ENCODE assay signal across 1 cellular context in the genomic region with DNA sequence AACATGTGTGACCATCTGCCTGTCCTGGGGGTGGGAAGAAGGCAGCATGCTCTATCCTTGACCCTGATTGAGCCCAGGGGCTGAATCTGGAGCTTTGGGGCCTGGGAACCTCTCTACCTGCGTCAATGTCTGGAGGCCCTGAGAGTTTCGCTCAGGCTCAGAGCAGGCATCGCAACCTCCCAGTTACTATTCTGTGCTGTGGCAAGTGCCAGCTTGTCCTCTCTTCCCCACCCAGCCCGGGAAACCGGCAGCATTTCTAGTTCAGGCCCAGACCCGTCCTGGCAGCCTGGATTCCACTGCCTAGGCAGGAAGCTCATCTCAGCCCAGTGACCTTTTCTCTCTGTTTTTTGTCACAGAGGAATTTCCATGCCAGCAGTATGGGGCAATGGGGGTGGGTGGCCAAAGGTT.
TF ChIP-seq lines count a peak whose summit lies in the region.

No MANE protein-coding gene starts in this region.

TF ChIP-seq in HepG2, 621 proteins besides CTCF, POLR2A, EP300 and RAD21:
- TF ChIP-seq NR2C2 (CRISPR knock-in tag; IDR thresholded peaks at IDR 0.05; ENCODE audit: borderline replicate concordance) (no peak), ZFAT (CRISPR knock-in tag; conservative IDR thresholded peaks at IDR 0.05) (no peak), TBP (CRISPR knock-in tag; IDR thresholded peaks at IDR 0.05) (no peak), ZNF274 (CRISPR knock-in tag; IDR thresholded peaks at IDR 0.05) (no peak), SUZ12 (IDR thresholded peaks at IDR 0.05; ENCODE audit: low read depth, low read length) (no peak), SIX1 (CRISPR knock-in tag; IDR thresholded peaks at IDR 0.05; ENCODE audit: borderline replicate concordance) (no peak), NR3C1 (CRISPR knock-in tag; IDR thresholded peaks at IDR 0.05) (no peak), ZNF879 (CRISPR knock-in tag; IDR thresholded peaks at IDR 0.05) (no peak), ZNF143 (CRISPR knock-in tag; IDR thresholded peaks at IDR 0.05) (no peak), HNRNPL (IDR thresholded peaks at IDR 0.05; ENCODE audit: low read depth, low read length) (no peak), MXI1 (IDR thresholded peaks at IDR 0.05; ENCODE audit: borderline replicate concordance, low read depth, low read length) (no peak)
- TF ChIP-seq, protein P1, sequence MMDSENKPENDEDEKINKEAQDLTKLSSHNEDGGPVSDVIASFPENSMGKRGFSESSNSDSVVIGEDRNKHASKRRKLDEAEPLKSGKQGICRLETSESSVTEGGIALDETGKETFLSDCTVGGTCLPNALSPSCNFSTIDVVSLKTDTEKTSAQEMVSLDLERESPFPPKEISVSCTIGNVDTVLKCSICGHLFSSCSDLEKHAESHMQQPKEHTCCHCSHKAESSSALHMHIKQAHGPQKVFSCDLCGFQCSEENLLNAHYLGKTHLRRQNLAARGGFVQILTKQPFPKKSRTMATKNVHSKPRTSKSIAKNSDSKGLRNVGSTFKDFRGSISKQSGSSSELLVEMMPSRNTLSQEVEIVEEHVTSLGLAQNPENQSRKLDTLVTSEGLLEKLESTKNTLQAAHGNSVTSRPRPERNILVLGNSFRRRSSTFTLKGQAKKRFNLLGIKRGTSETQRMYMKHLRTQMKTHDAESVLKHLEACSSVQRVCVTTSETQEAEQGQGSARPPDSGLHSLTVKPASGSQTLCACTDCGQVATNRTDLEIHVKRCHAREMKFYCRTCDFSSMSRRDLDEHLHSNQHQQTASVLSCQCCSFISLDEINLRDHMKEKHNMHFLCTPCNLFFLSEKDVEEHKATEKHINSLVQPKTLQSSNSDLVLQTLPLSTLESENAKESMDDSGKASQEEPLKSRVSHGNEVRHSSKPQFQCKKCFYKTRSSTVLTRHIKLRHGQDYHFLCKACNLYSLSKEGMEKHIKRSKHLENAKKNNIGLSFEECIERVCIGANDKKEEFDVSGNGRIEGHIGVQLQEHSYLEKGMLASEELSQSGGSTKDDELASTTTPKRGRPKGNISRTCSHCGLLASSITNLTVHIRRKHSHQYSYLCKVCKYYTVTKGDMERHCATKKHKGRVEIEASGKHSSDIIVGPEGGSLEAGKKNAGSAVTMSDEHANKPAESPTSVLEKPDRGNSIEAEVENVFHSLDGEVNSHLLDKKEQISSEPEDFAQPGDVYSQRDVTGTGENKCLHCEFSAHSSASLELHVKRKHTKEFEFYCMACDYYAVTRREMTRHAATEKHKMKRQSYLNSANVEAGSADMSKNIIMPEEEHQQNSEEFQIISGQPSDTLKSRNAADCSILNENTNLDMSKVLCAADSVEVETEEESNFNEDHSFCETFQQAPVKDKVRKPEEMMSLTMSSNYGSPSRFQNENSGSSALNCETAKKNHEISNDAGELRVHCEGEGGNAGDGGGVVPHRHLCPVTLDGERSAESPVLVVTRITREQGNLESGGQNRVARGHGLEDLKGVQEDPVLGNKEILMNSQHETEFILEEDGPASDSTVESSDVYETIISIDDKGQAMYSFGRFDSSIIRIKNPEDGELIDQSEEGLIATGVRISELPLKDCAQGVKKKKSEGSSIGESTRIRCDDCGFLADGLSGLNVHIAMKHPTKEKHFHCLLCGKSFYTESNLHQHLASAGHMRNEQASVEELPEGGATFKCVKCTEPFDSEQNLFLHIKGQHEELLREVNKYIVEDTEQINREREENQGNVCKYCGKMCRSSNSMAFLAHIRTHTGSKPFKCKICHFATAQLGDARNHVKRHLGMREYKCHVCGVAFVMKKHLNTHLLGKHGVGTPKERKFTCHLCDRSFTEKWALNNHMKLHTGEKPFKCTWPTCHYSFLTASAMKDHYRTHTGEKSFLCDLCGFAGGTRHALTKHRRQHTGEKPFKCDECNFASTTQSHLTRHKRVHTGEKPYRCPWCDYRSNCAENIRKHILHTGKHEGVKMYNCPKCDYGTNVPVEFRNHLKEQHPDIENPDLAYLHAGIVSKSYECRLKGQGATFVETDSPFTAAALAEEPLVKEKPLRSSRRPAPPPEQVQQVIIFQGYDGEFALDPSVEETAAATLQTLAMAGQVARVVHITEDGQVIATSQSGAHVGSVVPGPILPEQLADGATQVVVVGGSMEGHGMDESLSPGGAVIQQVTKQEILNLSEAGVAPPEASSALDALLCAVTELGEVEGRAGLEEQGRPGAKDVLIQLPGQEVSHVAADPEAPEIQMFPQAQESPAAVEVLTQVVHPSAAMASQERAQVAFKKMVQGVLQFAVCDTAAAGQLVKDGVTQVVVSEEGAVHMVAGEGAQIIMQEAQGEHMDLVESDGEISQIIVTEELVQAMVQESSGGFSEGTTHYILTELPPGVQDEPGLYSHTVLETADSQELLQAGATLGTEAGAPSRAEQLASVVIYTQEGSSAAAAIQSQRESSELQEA (CRISPR knock-in tag; IDR thresholded peaks at IDR 0.05; ENCODE audit: not compliant biosample characterization): no peak
